In genomic region chr6:163416640-163417253, GRCh38 we compare ENCODE assay signal across 8 cellular contexts. TPM values are rescaled to one million over a fixed set of nuclear protein-coding genes. Genes with fewer than 3 reads are reported as not detected.
DNase-seq lines count a peak whose midpoint lies in the region; ATAC-seq and TF ChIP-seq lines count a peak whose summit lies in the region.

No MANE protein-coding gene starts in this region.

- peaks cover 51% of the 10 kb centered on the region for H3K4me1 Mint-ChIP-seq in WTC11

- H4K20me1 ChIP-seq in Loucy (ENCODE audit: insufficient read depth, low read length, poor library complexity, severe bottlenecking), result no peaks in the 10 kb centered on the region

- H3K4me2 ChIP-seq in Loucy (ENCODE audit: low read depth, low read length, poor library complexity, severe bottlenecking), result no peak overlapping the region

- no peaks in the 10 kb centered on the region for H3K27me3 Mint-ChIP-seq in WTC11 (ENCODE audit: low read depth)

- H3K9me3 Mint-ChIP-seq in WTC11, result no peaks in the 10 kb centered on the region

- no peak for ATAC-seq in WTC11
- no peak for ATAC-seq in GM21367 (IDR thresholded peaks at IDR 0.05; ENCODE audit: unreplicated experiment)

- H3K36me3 ChIP-seq in Loucy (ENCODE audit: insufficient read depth, low read length) (no peaks in the 10 kb centered on the region), mucosa of stomach (ENCODE audit: control insufficient read depth, insufficient read depth, low read length) (no peaks in the 10 kb centered on the region), urinary bladder (ENCODE audit: insufficient read depth) (no peaks in the 10 kb centered on the region)

- peak; percentile 10 to 50 for DNase-seq in NCI-H524 (lab: John Stamatoyannopoulos, UW)
- DNase-seq in NCI-H524 treated with DMSO at 0.1 percent for 48 hours (lab: John Stamatoyannopoulos, UW), result no peak
- no peak for DNase-seq in WTC11 (ENCODE audit: low spot score)
- DNase-seq in epidermal melanocyte (ENCODE audit: insufficient read length, low spot score), result peak; percentile 73

- no peaks in the 10 kb centered on the region for H3K79me2 ChIP-seq in Loucy (ENCODE audit: insufficient read depth, low read length)

- H3K4me1 ChIP-seq in Loucy (ENCODE audit: insufficient read depth, low read length, poor library complexity, severe bottlenecking), result no peaks in the 10 kb centered on the region
- peaks cover 16% of the 10 kb centered on the region for H3K4me1 ChIP-seq in mucosa of stomach (ENCODE audit: control insufficient read depth, insufficient read depth, low read length)
- H3K4me1 ChIP-seq in urinary bladder (ENCODE audit: insufficient read depth), result no peaks in the 10 kb centered on the region

- H3F3A ChIP-seq in Loucy (ENCODE audit: low read depth), result no peaks in the 10 kb centered on the region

- peak overlapping the region; percentile 88 for H3K4me3 Mint-ChIP-seq in WTC11

- TF ChIP-seq CTCF in Loucy (conservative IDR thresholded peaks at IDR 0.05; ENCODE audit: low read length) (peak; percentile 51), WTC11 (IDR thresholded peaks at IDR 0.05) (peak; percentile 36)

- H3K9ac ChIP-seq in Loucy (ENCODE audit: low read depth, low read length, poor library complexity, severe bottlenecking) (no peak overlapping the region), mucosa of stomach (ENCODE audit: low read length) (peak overlapping the region; percentile 86)

- no peaks in the 10 kb centered on the region for H3K36me3 Mint-ChIP-seq in WTC11

- H3K27me3 ChIP-seq in Loucy (ENCODE audit: insufficient read depth, low read length, poor library complexity, severe bottlenecking), result no peaks in the 10 kb centered on the region
- H3K27me3 ChIP-seq in mucosa of stomach (ENCODE audit: control insufficient read depth, insufficient read depth, low read length), result no peaks in the 10 kb centered on the region

- H3K9me2 ChIP-seq in Loucy (replicated peaks; ENCODE audit: low read depth, low read length), result no peaks in the 10 kb centered on the region

- no peak overlapping the region for H2AFZ ChIP-seq in Loucy (ENCODE audit: low read length)

- H3K4me3 ChIP-seq in Loucy (ENCODE audit: low read length, poor library complexity, severe bottlenecking) (no peak overlapping the region), mucosa of stomach (ENCODE audit: low read length) (peak overlapping the region; percentile 53), urinary bladder (ENCODE audit: low read depth, low read length) (peak overlapping the region; percentile 93)

- H3K27ac Mint-ChIP-seq in WTC11, result peak overlapping the region; percentile 92

- CTCF ChIA-PET in WTC11 (lab: Charles Lee), result interaction anchor here (0.7 to 1.6 kb wide), 4 partner anchors 62 to 880 kb away, joined by 3 to 8 read pairs (median 3); no protein-coding TSS in a partner anchor

- POLR2A ChIA-PET in WTC11 (lab: Charles Lee), result interaction anchor here (0.6 kb wide), 3 partner anchors 509 to 1196 kb away, joined by 3 to 6 read pairs (median 4); no protein-coding TSS in a partner anchor

- H3K9me3 ChIP-seq in Loucy (ENCODE audit: insufficient read depth, low read depth, low read length) (no peaks in the 10 kb centered on the region), mucosa of stomach (ENCODE audit: control insufficient read depth, low read length) (no peaks in the 10 kb centered on the region)

- WGBS in urinary bladder, result 1% methylated on average over 10 of the region's 10 CpGs

- H3K27ac ChIP-seq in urinary bladder (ENCODE audit: low read depth), result peak overlapping the region; percentile 7

TF ChIP-seq in WTC11, 78 proteins besides CTCF, POLR2A, EP300 and RAD21:
- TF ChIP-seq ZNF263 (CRISPR knock-in tag; IDR thresholded peaks at IDR 0.05; ENCODE audit: low read depth) (no peak), FOXP4 (CRISPR knock-in tag; IDR thresholded peaks at IDR 0.05) (no peak), TEAD1 (CRISPR knock-in tag; IDR thresholded peaks at IDR 0.05) (no peak), ETV6 (CRISPR knock-in tag; IDR thresholded peaks at IDR 0.05) (no peak), RORB (CRISPR knock-in tag; IDR thresholded peaks at IDR 0.05) (no peak), FOXP1 (CRISPR knock-in tag; IDR thresholded peaks at IDR 0.05; ENCODE audit: borderline replicate concordance) (no peak), ZNF416 (CRISPR knock-in tag; IDR thresholded peaks at IDR 0.05) (no peak)

RNA-seq across cellular contexts. Expression of gene QKI, which starts 2.2 kb away (rescaled TPM):
- total RNA-seq in WTC11 (2021) (134 to 145 TPM (median 138 TPM) in 3 replicates), urinary bladder (185 TPM)
- polyA plus RNA-seq in urinary bladder, result 72.2 TPM

Comparison
In these comparisons a context has a peak if more than half of its experiments do, and no peak if none do; other contexts are left out.
1. DNase-seq: peak in NCI-H524 (2 of 2) and epidermal melanocyte (single experiment); none in NCI-H524 treated with DMSO at 0.1 percent for 48 hours (single experiment) and WTC11 (single experiment).